Comparison of ENCODE assay signal across 8 cellular contexts in genomic region chr1:25636141-25636540, GRCh38. TPM values are rescaled to one million over a fixed set of nuclear protein-coding genes. Genes with fewer than 3 reads are reported as not detected.
DNase-seq lines count a peak whose midpoint lies in the region; ATAC-seq and TF ChIP-seq lines count a peak whose summit lies in the region.
"Not testable (repeated sequence)": the region's sequence is repeated elsewhere in the genome, so short reads cannot be mapped to it uniquely, and the experiment has no call there.
"Had no signal": no experiment of that assay in that cellular context is flagged by ENCODE, and none has a peak within 500 bp of the region (broad histone marks: within the 10 kb centered on the region; RNA-seq: fewer than 3 reads in every experiment).

No MANE protein-coding gene starts in this region.

- H3K18ac ChIP-seq in mesendoderm (ENCODE audit: low read length); trophoblast cell (ENCODE audit: low read length): not testable (repeated sequence)

- not testable (repeated sequence) for H3K4me1 ChIP-seq in DND-41 (ENCODE audit: insufficient read depth, low read length); endodermal cell (ENCODE audit: control insufficient read depth, insufficient read depth, low read length); mesendoderm (ENCODE audit: control insufficient read depth, low read depth, low read length); trophoblast cell (ENCODE audit: control insufficient read depth in 1 of 2, insufficient read depth in 2 of 2, low read length in 2 of 2)

- intact Hi-C loops in activated CD4-positive, alpha-beta T cell treated with anti-CD3 and anti-CD28 coated beads for 36 hours (cut with DNase I, micrococcal nuclease) = not testable (repeated sequence)

- H3K27me3 Mint-ChIP-seq in activated CD4-positive, alpha-beta T cell treated with anti-CD3 and anti-CD28 coated beads for 36 hours; endodermal cell (ENCODE audit: insufficient read depth): not testable (repeated sequence)
- peaks cover 36% of the 10 kb centered on the region for H3K27me3 Mint-ChIP-seq in activated CD8-positive, alpha-beta memory T cell treated with anti-CD3 and anti-CD28 coated beads, Interleukin-2, amount 10 ng/mL, durations not matched to agents 7 days and 5 days

- not testable (repeated sequence) for H2BK120ac ChIP-seq in mesendoderm (ENCODE audit: low read depth, low read length); trophoblast cell (ENCODE audit: insufficient read depth, low read length, poor library complexity)

- not testable (repeated sequence) for H3K4ac ChIP-seq in mesendoderm (ENCODE audit: low read depth, low read length); trophoblast cell (ENCODE audit: low read depth, low read length)

- not testable (repeated sequence) for H4K20me1 ChIP-seq in DND-41 (ENCODE audit: insufficient read depth, low read length)

- not testable (repeated sequence) for H3K27ac ChIP-seq in DND-41 (ENCODE audit: low read length); endodermal cell (ENCODE audit: low read depth, low read length); mesendoderm (ENCODE audit: low read depth, low read length); trophoblast cell (ENCODE audit: low read depth, low read length)

- CTCF ChIA-PET in activated CD4-positive, alpha-beta T cell treated with anti-CD3 and anti-CD28 coated beads for 36 hours (lab: Charles Lee) = interaction anchor here (1.7 kb wide), 1 partner anchor 13 kb away, joined by 6 read pairs; no protein-coding TSS in a partner anchor
- CTCF ChIA-PET in activated CD8-positive, alpha-beta memory T cell treated with anti-CD3 and anti-CD28 coated beads, Interleukin-2, amount 10 ng/mL, durations not matched to agents 7 days and 5 days (lab: Charles Lee) = interaction anchor here (1.6 kb wide), 1 partner anchor 18 kb away, joined by 4 read pairs; no protein-coding TSS in a partner anchor

- not testable (repeated sequence) for ATAC-seq in DND-41 (ENCODE audit: insufficient read depth, low read depth); activated CD4-positive, alpha-beta T cell treated with anti-CD3 and anti-CD28 coated beads for 36 hours; activated CD8-positive, alpha-beta memory T cell treated with anti-CD3 and anti-CD28 coated beads, Interleukin-2, amount 10 ng/mL, durations not matched to agents 7 days and 5 days

- H3K9me3 ChIP-seq in DND-41 (ENCODE audit: insufficient read depth, low read length, severe bottlenecking) = peaks cover 11% of the 10 kb centered on the region
- H3K9me3 ChIP-seq in endodermal cell (ENCODE audit: control insufficient read depth, low read length) = peaks cover 49% of the 10 kb centered on the region
- H3K9me3 ChIP-seq in trophoblast cell (ENCODE audit: insufficient read depth, low read depth, low read length) = not testable (repeated sequence)

- not testable (repeated sequence) for H4K91ac ChIP-seq in trophoblast cell (ENCODE audit: low read depth, low read length)

- DNase-seq in DND-41 (peak; percentile 23), endodermal cell (peak; percentile 57), mesendoderm (peak; percentile 29), trophoblast cell (peak; percentile 44 to 69)
- not testable (repeated sequence) for DNase-seq in activated CD4-positive, alpha-beta T cell treated with anti-CD3 and anti-CD28 coated beads for 36 hours
- peak; percentile 33 for DNase-seq in activated CD8-positive, alpha-beta memory T cell treated with anti-CD3 and anti-CD28 coated beads, Interleukin-2, amount 10 ng/mL, durations not matched to agents 7 days and 5 days
- peak; percentile 15 to 17 for DNase-seq in activated T-cell treated with anti-CD3 and anti-CD28 coated beads, Interleukin-2, amount 50 U/mL, for 48 hours

- H3K4me3 Mint-ChIP-seq in activated CD4-positive, alpha-beta T cell treated with anti-CD3 and anti-CD28 coated beads for 36 hours; activated CD8-positive, alpha-beta memory T cell treated with anti-CD3 and anti-CD28 coated beads, Interleukin-2, amount 10 ng/mL, durations not matched to agents 7 days and 5 days; endodermal cell: not testable (repeated sequence)

- H3K14ac ChIP-seq in trophoblast cell (ENCODE audit: low read length) = not testable (repeated sequence)

- WGBS in endodermal cell (ENCODE audit: insufficient coverage in 1 of 2, insufficient read length in 1 of 2), 2 experiments = 95 to 100% methylated on average over 4 to 7 of the region's 7 CpGs
- no CpG with 5 or more reads among the region's 7 CpGs for WGBS in mesendoderm (ENCODE audit: extremely low coverage, insufficient coverage, low lambda C conversion rate)
- no CpG with 5 or more reads among the region's 7 CpGs for WGBS in trophoblast cell (ENCODE audit: extremely low coverage, insufficient coverage, insufficient read length)

- not testable (repeated sequence) for H2BK15ac ChIP-seq in mesendoderm (replicated peaks; ENCODE audit: low read depth)

- H3K27me3 ChIP-seq in DND-41 (ENCODE audit: insufficient read depth, low read length, poor library complexity) = peaks cover 12% of the 10 kb centered on the region
- H3K27me3 ChIP-seq in endodermal cell (ENCODE audit: control insufficient read depth, insufficient read depth, low read length, poor library complexity, severe bottlenecking); mesendoderm (ENCODE audit: insufficient read depth, low read length, poor library complexity); trophoblast cell (ENCODE audit: insufficient read depth, low read length): not testable (repeated sequence)

- H3K4me2 ChIP-seq in DND-41 (ENCODE audit: insufficient read depth, low read length); mesendoderm (ENCODE audit: low read length); trophoblast cell (ENCODE audit: low read length): not testable (repeated sequence)

- TF ChIP-seq CTCF in DND-41 (IDR thresholded peaks at IDR 0.05; ENCODE audit: borderline replicate concordance, extremely low read depth, low read length, poor library complexity, severe bottlenecking); endodermal cell (conservative IDR thresholded peaks at IDR 0.05): not testable (repeated sequence)

- H3K9ac ChIP-seq in DND-41 (ENCODE audit: low read depth, low read length); endodermal cell (ENCODE audit: extremely low read depth, low read length, poor library complexity, severe bottlenecking); mesendoderm (ENCODE audit: low read length); trophoblast cell (ENCODE audit: low read length): not testable (repeated sequence)

- not testable (repeated sequence) for H2AK5ac ChIP-seq in mesendoderm (ENCODE audit: low read length); trophoblast cell (ENCODE audit: low read length)

- not testable (repeated sequence) for H3K36me3 ChIP-seq in DND-41 (ENCODE audit: insufficient read depth, low read length); endodermal cell (ENCODE audit: control insufficient read depth, insufficient read depth, low read length); mesendoderm (ENCODE audit: control insufficient read depth, insufficient read depth, low read length); trophoblast cell (ENCODE audit: control insufficient read depth in 1 of 2, insufficient read depth in 2 of 2, low read length in 2 of 2)

- H3K9me3 Mint-ChIP-seq in activated CD4-positive, alpha-beta T cell treated with anti-CD3 and anti-CD28 coated beads for 36 hours (ENCODE audit: low read depth) = peaks cover 17% of the 10 kb centered on the region
- H3K9me3 Mint-ChIP-seq in activated CD8-positive, alpha-beta memory T cell treated with anti-CD3 and anti-CD28 coated beads, Interleukin-2, amount 10 ng/mL, durations not matched to agents 7 days and 5 days (ENCODE audit: low read depth) = peaks cover 18% of the 10 kb centered on the region
- H3K9me3 Mint-ChIP-seq in endodermal cell = peaks cover 63% of the 10 kb centered on the region

- H3K36me3 Mint-ChIP-seq in activated CD4-positive, alpha-beta T cell treated with anti-CD3 and anti-CD28 coated beads for 36 hours (ENCODE audit: low read depth) = peaks cover 30% of the 10 kb centered on the region
- H3K36me3 Mint-ChIP-seq in activated CD8-positive, alpha-beta memory T cell treated with anti-CD3 and anti-CD28 coated beads, Interleukin-2, amount 10 ng/mL, durations not matched to agents 7 days and 5 days = peaks cover 72% of the 10 kb centered on the region
- H3K36me3 Mint-ChIP-seq in endodermal cell (ENCODE audit: low read depth) = peaks cover 22% of the 10 kb centered on the region

- not testable (repeated sequence) for H3K56ac ChIP-seq in mesendoderm (ENCODE audit: low read length)

- not testable (repeated sequence) for H4K12ac ChIP-seq in trophoblast cell (ENCODE audit: low read depth, low read length)

- POLR2A ChIA-PET in activated CD4-positive, alpha-beta T cell treated with anti-CD3 and anti-CD28 coated beads for 36 hours (lab: Charles Lee) = not testable (repeated sequence)

- not testable (repeated sequence) for H4K8ac ChIP-seq in mesendoderm (ENCODE audit: low read depth, low read length); trophoblast cell (ENCODE audit: low read depth, low read length)

- H4K5ac ChIP-seq in mesendoderm (ENCODE audit: low read length) = not testable (repeated sequence)

- not testable (repeated sequence) for H2BK5ac ChIP-seq in mesendoderm (ENCODE audit: low read length); trophoblast cell (ENCODE audit: low read depth, low read length, poor library complexity)

- not testable (repeated sequence) for H3K4me3 ChIP-seq in DND-41 (ENCODE audit: low read depth in 1 of 2, low read length in 2 of 2); endodermal cell (ENCODE audit: low read length); mesendoderm (ENCODE audit: low read length); trophoblast cell (ENCODE audit: low read depth, low read length)

- H3K79me1 ChIP-seq in mesendoderm (ENCODE audit: low read length); trophoblast cell (ENCODE audit: low read length): not testable (repeated sequence)

- H2BK12ac ChIP-seq in trophoblast cell (ENCODE audit: low read length) = not testable (repeated sequence)

- H2AFZ ChIP-seq in DND-41 (ENCODE audit: low read depth, low read length); trophoblast cell (ENCODE audit: insufficient read depth, low read length, poor library complexity): not testable (repeated sequence)

- peak overlapping the region; percentile 20 for H3K27ac Mint-ChIP-seq in activated CD4-positive, alpha-beta T cell treated with anti-CD3 and anti-CD28 coated beads for 36 hours
- H3K27ac Mint-ChIP-seq in activated CD8-positive, alpha-beta memory T cell treated with anti-CD3 and anti-CD28 coated beads, Interleukin-2, amount 10 ng/mL, durations not matched to agents 7 days and 5 days; endodermal cell: not testable (repeated sequence)

- not testable (repeated sequence) for H3K79me2 ChIP-seq in DND-41 (ENCODE audit: insufficient read depth, low read length); mesendoderm (ENCODE audit: control insufficient read depth, insufficient read depth, low read length); trophoblast cell (ENCODE audit: control insufficient read depth, insufficient read depth, low read length, poor library complexity)

- not testable (repeated sequence) for H3K23ac ChIP-seq in mesendoderm (ENCODE audit: low read length); trophoblast cell (ENCODE audit: low read length)

- H3K4me1 Mint-ChIP-seq in activated CD4-positive, alpha-beta T cell treated with anti-CD3 and anti-CD28 coated beads for 36 hours = peaks cover 74% of the 10 kb centered on the region
- H3K4me1 Mint-ChIP-seq in activated CD8-positive, alpha-beta memory T cell treated with anti-CD3 and anti-CD28 coated beads, Interleukin-2, amount 10 ng/mL, durations not matched to agents 7 days and 5 days = peaks cover 40% of the 10 kb centered on the region
- not testable (repeated sequence) for H3K4me1 Mint-ChIP-seq in endodermal cell

RNA-seq across cellular contexts. Expression of gene MAN1C1, which starts 19.6 kb away (rescaled TPM):
- 10 to 100 TPM in 1 of 2 experiments, 1 to 10 TPM in 1; 10.0 to 10.1 TPM for total RNA-seq in activated CD4-positive, alpha-beta T cell treated with anti-CD3 and anti-CD28 coated beads for 36 hours
- total RNA-seq in activated CD8-positive, alpha-beta memory T cell treated with anti-CD3 and anti-CD28 coated beads, Interleukin-2, amount 10 ng/mL, durations not matched to agents 7 days and 5 days = 10 to 100 TPM; 15.5 to 20.0 TPM
- total RNA-seq in endodermal cell = 1 to 10 TPM; 2.2 to 4.3 TPM
- 8.0 TPM for polyA plus RNA-seq in endodermal cell (2013, experiment 1 of 2)
- polyA plus RNA-seq in endodermal cell (2013, experiment 2 of 2) = 6.9 TPM
- 7.7 TPM for polyA plus RNA-seq in mesendoderm (2013, experiment 1 of 2)
- polyA plus RNA-seq in mesendoderm (2013, experiment 2 of 2) = 7.4 TPM
- polyA plus RNA-seq in trophoblast cell (2013) = 3.4 and 3.6 TPM in 2 replicates
- total RNA-seq: HT1080 had no signal
